1 cellular context compared by ENCODE assay signal in the genomic region with DNA sequence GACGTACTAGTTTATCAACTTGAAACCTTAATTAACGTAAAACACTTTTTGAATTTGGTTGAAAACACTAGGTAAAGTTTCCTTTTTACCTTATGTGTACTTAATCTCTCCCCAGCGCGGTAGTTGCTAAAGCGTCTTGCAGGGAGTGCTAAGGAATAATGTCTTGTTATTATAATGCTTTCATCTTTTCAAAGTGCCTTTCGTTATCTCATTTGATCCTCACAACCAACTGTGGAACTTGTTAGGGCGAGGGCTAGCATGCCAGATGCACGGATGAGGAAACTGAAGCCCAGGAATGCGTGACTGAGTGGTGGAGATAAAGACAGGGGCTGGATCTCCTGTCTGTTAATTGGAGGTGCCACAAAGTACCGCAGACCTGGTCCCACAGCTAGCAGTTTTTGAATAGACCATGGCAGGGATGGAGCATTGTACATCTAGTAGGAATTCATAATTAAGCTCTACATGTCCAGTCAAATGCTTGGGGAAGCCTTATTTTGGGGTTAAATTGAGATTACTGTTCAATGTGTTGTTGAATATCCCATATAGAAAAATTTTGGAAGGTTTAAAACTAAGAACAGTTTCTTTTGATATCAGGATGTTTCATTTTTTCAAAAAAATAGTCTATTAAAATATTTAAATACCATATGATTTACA.
TF ChIP-seq lines count a peak whose summit lies in the region.

No MANE protein-coding gene starts in this region.

TF ChIP-seq in K562, 482 proteins besides CTCF, POLR2A, EP300 and RAD21 (continued from another document and continues in another):
- TF ChIP-seq, protein P1, sequence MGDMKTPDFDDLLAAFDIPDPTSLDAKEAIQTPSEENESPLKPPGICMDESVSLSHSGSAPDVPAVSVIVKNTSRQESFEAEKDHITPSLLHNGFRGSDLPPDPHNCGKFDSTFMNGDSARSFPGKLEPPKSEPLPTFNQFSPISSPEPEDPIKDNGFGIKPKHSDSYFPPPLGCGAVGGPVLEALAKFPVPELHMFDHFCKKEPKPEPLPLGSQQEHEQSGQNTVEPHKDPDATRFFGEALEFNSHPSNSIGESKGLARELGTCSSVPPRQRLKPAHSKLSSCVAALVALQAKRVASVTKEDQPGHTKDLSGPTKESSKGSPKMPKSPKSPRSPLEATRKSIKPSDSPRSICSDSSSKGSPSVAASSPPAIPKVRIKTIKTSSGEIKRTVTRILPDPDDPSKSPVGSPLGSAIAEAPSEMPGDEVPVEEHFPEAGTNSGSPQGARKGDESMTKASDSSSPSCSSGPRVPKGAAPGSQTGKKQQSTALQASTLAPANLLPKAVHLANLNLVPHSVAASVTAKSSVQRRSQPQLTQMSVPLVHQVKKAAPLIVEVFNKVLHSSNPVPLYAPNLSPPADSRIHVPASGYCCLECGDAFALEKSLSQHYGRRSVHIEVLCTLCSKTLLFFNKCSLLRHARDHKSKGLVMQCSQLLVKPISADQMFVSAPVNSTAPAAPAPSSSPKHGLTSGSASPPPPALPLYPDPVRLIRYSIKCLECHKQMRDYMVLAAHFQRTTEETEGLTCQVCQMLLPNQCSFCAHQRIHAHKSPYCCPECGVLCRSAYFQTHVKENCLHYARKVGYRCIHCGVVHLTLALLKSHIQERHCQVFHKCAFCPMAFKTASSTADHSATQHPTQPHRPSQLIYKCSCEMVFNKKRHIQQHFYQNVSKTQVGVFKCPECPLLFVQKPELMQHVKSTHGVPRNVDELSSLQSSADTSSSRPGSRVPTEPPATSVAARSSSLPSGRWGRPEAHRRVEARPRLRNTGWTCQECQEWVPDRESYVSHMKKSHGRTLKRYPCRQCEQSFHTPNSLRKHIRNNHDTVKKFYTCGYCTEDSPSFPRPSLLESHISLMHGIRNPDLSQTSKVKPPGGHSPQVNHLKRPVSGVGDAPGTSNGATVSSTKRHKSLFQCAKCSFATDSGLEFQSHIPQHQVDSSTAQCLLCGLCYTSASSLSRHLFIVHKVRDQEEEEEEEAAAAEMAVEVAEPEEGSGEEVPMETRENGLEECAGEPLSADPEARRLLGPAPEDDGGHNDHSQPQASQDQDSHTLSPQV (IDR thresholded peaks at IDR 0.05): peak; percentile 64
- TF ChIP-seq CBFB (CRISPR knock-in tag; IDR thresholded peaks at IDR 0.05) (no peak), SRSF9 (IDR thresholded peaks at IDR 0.05; ENCODE audit: borderline replicate concordance, low read depth, low read length) (no peak), ZNF217 (CRISPR knock-in tag; IDR thresholded peaks at IDR 0.05) (no peak), CAMTA2 (CRISPR knock-in tag; conservative IDR thresholded peaks at IDR 0.05) (no peak), TCF7 (IDR thresholded peaks at IDR 0.05; ENCODE audit: borderline replicate concordance) (peak; percentile 94; the same call in 1 of the 2 replicates), E2F3 (CRISPR knock-in tag; IDR thresholded peaks at IDR 0.05) (no peak), BACH1 (tag; IDR thresholded peaks at IDR 0.05) (0 out of 2 replicates have a peak, but pooled peaks have one; percentile 35), CEBPZ (IDR thresholded peaks at IDR 0.05; ENCODE audit: borderline replicate concordance, low read depth, low read length) (no peak), ZNF507 (tag; conservative IDR thresholded peaks at IDR 0.05) (no peak), KLF16 (IDR thresholded peaks at IDR 0.05) (peak; percentile 92), ZC3H4 (CRISPR knock-in tag; IDR thresholded peaks at IDR 0.05; ENCODE audit: borderline replicate concordance) (no peak), FOXJ3 (CRISPR knock-in tag; IDR thresholded peaks at IDR 0.05) (no peak), TGIF2 (CRISPR knock-in tag; IDR thresholded peaks at IDR 0.05) (no peak), RNF2 (IDR thresholded peaks at IDR 0.05) (peak; percentile 91), XRCC3 (IDR thresholded peaks at IDR 0.05) (no peak), JUND (IDR thresholded peaks at IDR 0.05; ENCODE audit: borderline replicate concordance, low read depth, low read length) (peak; percentile 76), JUND (tag; IDR thresholded peaks at IDR 0.05; ENCODE audit: borderline replicate concordance, low read depth, low read length) (peak; percentile 65; the same call in 1 of the 3 replicates), ARID3B (CRISPR knock-in tag; IDR thresholded peaks at IDR 0.05; ENCODE audit: borderline replicate concordance) (no peak), TCF15 (CRISPR knock-in tag; IDR thresholded peaks at IDR 0.05) (no peak), GTF2E2 (tag; IDR thresholded peaks at IDR 0.05) (no peak), CHD7 (IDR thresholded peaks at IDR 0.05; ENCODE audit: low read depth, low read length) (no peak)
- TF ChIP-seq, protein P2, sequence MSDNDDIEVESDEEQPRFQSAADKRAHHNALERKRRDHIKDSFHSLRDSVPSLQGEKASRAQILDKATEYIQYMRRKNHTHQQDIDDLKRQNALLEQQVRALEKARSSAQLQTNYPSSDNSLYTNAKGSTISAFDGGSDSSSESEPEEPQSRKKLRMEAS (CRISPR knock-in tag; IDR thresholded peaks at IDR 0.05): no peak
- TF ChIP-seq, protein P3, sequence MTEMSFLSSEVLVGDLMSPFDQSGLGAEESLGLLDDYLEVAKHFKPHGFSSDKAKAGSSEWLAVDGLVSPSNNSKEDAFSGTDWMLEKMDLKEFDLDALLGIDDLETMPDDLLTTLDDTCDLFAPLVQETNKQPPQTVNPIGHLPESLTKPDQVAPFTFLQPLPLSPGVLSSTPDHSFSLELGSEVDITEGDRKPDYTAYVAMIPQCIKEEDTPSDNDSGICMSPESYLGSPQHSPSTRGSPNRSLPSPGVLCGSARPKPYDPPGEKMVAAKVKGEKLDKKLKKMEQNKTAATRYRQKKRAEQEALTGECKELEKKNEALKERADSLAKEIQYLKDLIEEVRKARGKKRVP (CRISPR knock-in tag; IDR thresholded peaks at IDR 0.05): 0 out of 2 replicates have a peak, but pooled peaks have one; percentile 26
- TF ChIP-seq, protein P4, sequence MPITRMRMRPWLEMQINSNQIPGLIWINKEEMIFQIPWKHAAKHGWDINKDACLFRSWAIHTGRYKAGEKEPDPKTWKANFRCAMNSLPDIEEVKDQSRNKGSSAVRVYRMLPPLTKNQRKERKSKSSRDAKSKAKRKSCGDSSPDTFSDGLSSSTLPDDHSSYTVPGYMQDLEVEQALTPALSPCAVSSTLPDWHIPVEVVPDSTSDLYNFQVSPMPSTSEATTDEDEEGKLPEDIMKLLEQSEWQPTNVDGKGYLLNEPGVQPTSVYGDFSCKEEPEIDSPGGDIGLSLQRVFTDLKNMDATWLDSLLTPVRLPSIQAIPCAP (CRISPR knock-in tag; IDR thresholded peaks at IDR 0.05; ENCODE audit: borderline replicate concordance): no peak
